In genomic region chr7:152760384-152761115, GRCh38 we compare ENCODE assay signal across 8 cellular contexts.
DNase-seq lines count a peak whose midpoint lies in the region; ATAC-seq lines count a peak whose summit lies in the region.

No MANE protein-coding gene starts in this region.

- peak overlapping the region; percentile 84 for H3K9ac ChIP-seq in mucosa of stomach (ENCODE audit: low read length)

- H3K36me3 ChIP-seq in mucosa of stomach (ENCODE audit: control insufficient read depth, insufficient read depth, low read length): no peaks in the 10 kb centered on the region

- H3K4me1 Mint-ChIP-seq in activated naive CD4-positive, alpha-beta T cell treated with anti-CD3 and anti-CD28 coated beads, Interleukin-2, amount 50 U/mL, for 24 hours: peaks cover 24% of the 10 kb centered on the region
- H3K4me1 Mint-ChIP-seq in central memory CD8-positive, alpha-beta T cell: peaks cover 15% of the 10 kb centered on the region

- no peaks in the 10 kb centered on the region for H3K9me3 Mint-ChIP-seq in activated naive CD4-positive, alpha-beta T cell treated with anti-CD3 and anti-CD28 coated beads, Interleukin-2, amount 50 U/mL, for 24 hours
- no peaks in the 10 kb centered on the region for H3K9me3 Mint-ChIP-seq in central memory CD8-positive, alpha-beta T cell

- no peaks in the 10 kb centered on the region for H3K9me3 ChIP-seq in mucosa of stomach (ENCODE audit: control insufficient read depth, low read length)

- H3K4me3 ChIP-seq in mucosa of stomach (ENCODE audit: low read length): peak overlapping the region; percentile 89

- H3K27ac Mint-ChIP-seq in activated naive CD4-positive, alpha-beta T cell treated with anti-CD3 and anti-CD28 coated beads, Interleukin-2, amount 50 U/mL, for 24 hours: peak overlapping the region; percentile 69
- H3K27ac Mint-ChIP-seq in central memory CD8-positive, alpha-beta T cell (ENCODE audit: low read depth): peak overlapping the region; percentile 84

- H3K4me1 ChIP-seq in mucosa of stomach (ENCODE audit: control insufficient read depth, insufficient read depth, low read length): no peaks in the 10 kb centered on the region

- peak overlapping the region; percentile 95 for H3K4me3 Mint-ChIP-seq in activated naive CD4-positive, alpha-beta T cell treated with anti-CD3 and anti-CD28 coated beads, Interleukin-2, amount 50 U/mL, for 24 hours
- peak overlapping the region; percentile 80 for H3K4me3 Mint-ChIP-seq in central memory CD8-positive, alpha-beta T cell

- no peak for ATAC-seq in central memory CD8-positive, alpha-beta T cell (replicated peaks; ENCODE audit: extremely low read depth, poor library complexity, severe bottlenecking)

- no peak for DNase-seq in activated naive CD4-positive, alpha-beta T cell (lab: John Stamatoyannopoulos, UW)
- DNase-seq in NCI-H526 (lab: John Stamatoyannopoulos, UW) (peak; percentile 29 to 31), 8988T (no peak), HPDE6-E6E7 (ENCODE audit: extremely low spot score) (no peak)
- no peak for DNase-seq in central memory CD8-positive, alpha-beta T cell (ENCODE audit: low spot score in 2 of 2)
- no peak for DNase-seq in activated CD4-positive, alpha-beta T cell treated with anti-CD3 and anti-CD28 coated beads for 4 hours

- no peaks in the 10 kb centered on the region for H3K27me3 ChIP-seq in mucosa of stomach (ENCODE audit: control insufficient read depth, insufficient read depth, low read length)

- H3K27me3 Mint-ChIP-seq in activated naive CD4-positive, alpha-beta T cell treated with anti-CD3 and anti-CD28 coated beads, Interleukin-2, amount 50 U/mL, for 24 hours: no peaks in the 10 kb centered on the region
- H3K27me3 Mint-ChIP-seq in central memory CD8-positive, alpha-beta T cell: no peaks in the 10 kb centered on the region

- no peaks in the 10 kb centered on the region for H3K36me3 Mint-ChIP-seq in activated naive CD4-positive, alpha-beta T cell treated with anti-CD3 and anti-CD28 coated beads, Interleukin-2, amount 50 U/mL, for 24 hours
- peaks cover 9% of the 10 kb centered on the region for H3K36me3 Mint-ChIP-seq in central memory CD8-positive, alpha-beta T cell (ENCODE audit: insufficient read depth)

Comparison
In these comparisons a context has a peak if more than half of its experiments do, and no peak if none do; other contexts are left out.
1. DNase-seq: peak in NCI-H526 (2 of 2); none in activated naive CD4-positive, alpha-beta T cell (0 of 4), central memory CD8-positive, alpha-beta T cell (0 of 2), 8988T (single experiment), activated CD4-positive, alpha-beta T cell treated with anti-CD3 and anti-CD28 coated beads for 4 hours (0 of 2) and HPDE6-E6E7 (single experiment).